ENCODE assay signal across 18 cellular contexts in the genomic region with DNA sequence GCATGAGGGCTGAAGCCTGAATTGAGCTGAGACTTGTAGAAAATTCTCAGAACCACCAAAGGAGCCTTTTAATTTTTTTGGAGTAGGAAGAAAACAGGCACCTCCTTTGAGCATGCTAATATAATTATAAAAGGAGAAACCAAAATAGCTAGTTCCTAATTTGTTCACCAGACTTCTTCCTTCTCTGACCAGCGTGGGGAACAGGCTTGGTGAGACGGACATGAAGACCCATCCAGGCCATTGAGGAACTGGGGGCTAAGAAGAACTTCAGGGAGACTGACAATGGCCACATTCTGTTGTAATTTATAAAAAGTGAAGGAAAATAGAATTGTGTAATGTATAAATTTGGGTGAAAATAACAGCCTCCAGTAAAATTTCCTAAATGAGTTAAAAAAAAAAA.
A peak's percentile ranks its signal among the peaks of the same experiment; 100 is the strongest.
DNase-seq lines count a peak whose midpoint lies in the region; ATAC-seq lines count a peak whose summit lies in the region.
"Had no signal": no experiment of that assay in that cellular context is flagged by ENCODE, and none has a peak within 500 bp of the region (broad histone marks: within the 10 kb centered on the region; RNA-seq: fewer than 3 reads in every experiment).

No MANE protein-coding gene starts in this region.

- no peak for ATAC-seq in activated T-cell treated with anti-CD3 and anti-CD28 coated beads, Interleukin-2, amount 50 U/mL, for 4 hours
- ATAC-seq in CD4-positive, CD25-positive, alpha-beta regulatory T cell (ENCODE audit: low read depth in 2 of 2), result no peak
- ATAC-seq in GM19395 (IDR thresholded peaks at IDR 0.05; ENCODE audit: unreplicated experiment) (no peak), GM21786 (IDR thresholded peaks at IDR 0.05; ENCODE audit: unreplicated experiment) (no peak)
- ATAC-seq: HCT116 had no signal

- peak overlapping the region; percentile 4 for H3K4me3 Mint-ChIP-seq in activated T-cell treated with anti-CD3 and anti-CD28 coated beads, Interleukin-2, amount 50 U/mL, for 4 hours
- H3K4me3 Mint-ChIP-seq in CD4-positive, CD25-positive, alpha-beta regulatory T cell, result peak overlapping the region in 1 of 4 donors; percentile 87
- H3K4me3 Mint-ChIP-seq: CD8-positive, alpha-beta memory T cell; IgD-negative memory B cell had no signal

- H3K27ac Mint-ChIP-seq in CD4-positive, CD25-positive, alpha-beta regulatory T cell, result peak overlapping the region in 2 of 3 donors; percentile 82 to 86
- H3K27ac Mint-ChIP-seq: IgD-negative memory B cell had no signal

- no peak overlapping the region for H3K27ac ChIP-seq in CD4-positive, CD25-positive, alpha-beta regulatory T cell (ENCODE audit: insufficient read depth, low read length, poor library complexity, severe bottlenecking)

- H3K36me3 Mint-ChIP-seq in activated T-cell treated with anti-CD3 and anti-CD28 coated beads, Interleukin-2, amount 50 U/mL, for 4 hours (ENCODE audit: insufficient read depth), result peaks cover 4% of the 10 kb centered on the region
- no peaks in the 10 kb centered on the region for H3K36me3 Mint-ChIP-seq in CD4-positive, CD25-positive, alpha-beta regulatory T cell
- H3K36me3 Mint-ChIP-seq: IgD-negative memory B cell had no signal

- H3K9me3 Mint-ChIP-seq in activated T-cell treated with anti-CD3 and anti-CD28 coated beads, Interleukin-2, amount 50 U/mL, for 4 hours, result no peaks in the 10 kb centered on the region
- H3K9me3 Mint-ChIP-seq in CD4-positive, CD25-positive, alpha-beta regulatory T cell, result no peaks in the 10 kb centered on the region
- H3K9me3 Mint-ChIP-seq: CD8-positive, alpha-beta memory T cell; IgD-negative memory B cell had no signal

- H3K4me3 ChIP-seq in CD4-positive, CD25-positive, alpha-beta regulatory T cell (ENCODE audit: low read depth, low read length), result peak overlapping the region; percentile 27

- H3K36me3 ChIP-seq in CD4-positive, CD25-positive, alpha-beta regulatory T cell (ENCODE audit: control insufficient read depth, insufficient read depth, low read length), result no peaks in the 10 kb centered on the region
- H3K36me3 ChIP-seq: BE2C had no signal

- no peak for DNase-seq in activated T-cell treated with anti-CD3 and anti-CD28 coated beads, Interleukin-2, amount 50 U/mL, for 4 hours
- no peak for DNase-seq in activated T-cell treated with anti-CD3 and anti-CD28 coated beads, Interleukin-2, amount 50 U/mL, for 48 hours
- DNase-seq in CD4-positive, CD25-positive, alpha-beta regulatory T cell, result no peak
- DNase-seq in SKM-1 treated with dmso at 0.1 percent for 144 hours (lab: John Stamatoyannopoulos, UW; ENCODE audit: unreplicated experiment) (peak; percentile 34), pons (ENCODE audit: low spot score) (peak; percentile 35)
- DNase-seq: BE2C; CD8-positive, alpha-beta memory T cell; DMS53; EL; GOT3; Karpas-422; NCI-H1092 treated with DMSO at 0.1 percent for 48 hours; NCI-H2081 treated with DMSO at 0.1 percent for 48 hours; SHP77 treated with DMSO at 0.1 percent for 48 hours had no signal

- no peaks in the 10 kb centered on the region for H3K9me3 ChIP-seq in CD4-positive, CD25-positive, alpha-beta regulatory T cell (ENCODE audit: control insufficient read depth in 2 of 2, low read length in 2 of 2)
- H3K9me3 ChIP-seq: BE2C had no signal

- peaks cover 2% of the 10 kb centered on the region for H3K27me3 ChIP-seq in CD4-positive, CD25-positive, alpha-beta regulatory T cell (ENCODE audit: control insufficient read depth, insufficient read depth, low read length)
- H3K27me3 ChIP-seq: BE2C had no signal

- H3K27me3 Mint-ChIP-seq in activated T-cell treated with anti-CD3 and anti-CD28 coated beads, Interleukin-2, amount 50 U/mL, for 4 hours (ENCODE audit: low read depth), result no peaks in the 10 kb centered on the region
- peaks cover 30% of the 10 kb centered on the region for H3K27me3 Mint-ChIP-seq in CD4-positive, CD25-positive, alpha-beta regulatory T cell

- peaks cover 51% of the 10 kb centered on the region for H3K4me1 ChIP-seq in CD4-positive, CD25-positive, alpha-beta regulatory T cell (ENCODE audit: control insufficient read depth, insufficient read depth, low read length, poor library complexity, severe bottlenecking)
- H3K4me1 ChIP-seq: BE2C had no signal

- H3K4me1 Mint-ChIP-seq in activated T-cell treated with anti-CD3 and anti-CD28 coated beads, Interleukin-2, amount 50 U/mL, for 4 hours (ENCODE audit: low read depth), result peaks cover 64% of the 10 kb centered on the region
- H3K4me1 Mint-ChIP-seq in CD4-positive, CD25-positive, alpha-beta regulatory T cell, result peaks cover 25 to 78% (median 46%) of the 10 kb centered on the region in 4 donors

Comparison
In these comparisons a context has a peak if more than half of its experiments do, and no peak if none do; other contexts are left out.
1. DNase-seq: peak in SKM-1 treated with dmso at 0.1 percent for 144 hours (single experiment) and pons (single experiment); none in activated T-cell treated with anti-CD3 and anti-CD28 coated beads, Interleukin-2, amount 50 U/mL, for 4 hours (single experiment), activated T-cell treated with anti-CD3 and anti-CD28 coated beads, Interleukin-2, amount 50 U/mL, for 48 hours (0 of 2) and CD4-positive, CD25-positive, alpha-beta regulatory T cell (0 of 3).